Comparison of ENCODE assay signal across 21 cellular contexts in the genomic region with DNA sequence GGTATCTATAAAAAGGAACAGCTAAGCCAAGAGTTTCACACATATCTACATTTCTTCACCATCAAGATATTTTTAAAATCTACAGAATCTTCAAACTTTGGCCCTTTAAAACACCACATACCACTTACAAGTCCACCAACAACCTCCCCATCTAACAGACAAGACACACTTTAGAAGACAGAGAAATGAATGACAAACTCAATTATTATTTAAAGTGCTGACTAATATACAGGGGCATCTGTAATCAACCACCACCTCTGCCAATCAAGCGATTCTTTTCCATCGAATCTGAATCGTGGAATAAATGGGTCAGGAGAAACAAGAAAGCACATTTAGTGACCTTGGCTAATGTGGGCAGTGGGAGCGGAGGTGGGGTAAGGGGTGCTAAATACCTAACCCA.
"Had no signal": no experiment of that assay in that cellular context is flagged by ENCODE, and none has a peak within 500 bp of the region (broad histone marks: within the 10 kb centered on the region; RNA-seq: fewer than 3 reads in every experiment).

No MANE protein-coding gene starts in this region.

- H3K27me3 ChIP-seq: upper lobe of right lung had no signal

- H3K9me3 ChIP-seq: upper lobe of right lung had no signal

- DNase-seq: activated CD4-positive, alpha-beta memory T cell treated with anti-CD3 and anti-CD28 coated beads for 36 hours; activated CD4-positive, alpha-beta T cell treated with anti-CD3 and anti-CD28 coated beads for 48 hours; activated naive CD4-positive, alpha-beta T cell treated with anti-CD3 and anti-CD28 coated beads for 36 hours; activated naive CD8-positive, alpha-beta T cell treated with anti-CD3 and anti-CD28 coated beads, Interleukin-2, amount 10 ng/mL, durations not matched to agents 7 days and 5 days; activated T-cell treated with anti-CD3 and anti-CD28 coated beads, Interleukin-2, amount 50 U/mL, for 48 hours; amygdala; cortex of kidney; left ventricle myocardium superior; mammary epithelial cell; occipital lobe; posterior cingulate gyrus; stimulated activated CD4-positive, alpha-beta T cell treated with anti-CD3 and anti-CD28 coated beads, Interleukin-15, amount 100 ng/mL, for 24 hours; stimulated activated CD4-positive, alpha-beta T cell treated with anti-CD3 and anti-CD28 coated beads, Interleukin-4, amount 100 ng/mL, for 1 hour; stimulated activated naive CD4-positive, alpha-beta T cell; T1000; upper lobe of right lung had no signal

- H3K36me3 Mint-ChIP-seq: activated CD4-positive, alpha-beta memory T cell treated with anti-CD3 and anti-CD28 coated beads for 36 hours; activated naive CD8-positive, alpha-beta T cell treated with anti-CD3 and anti-CD28 coated beads, Interleukin-2, amount 10 ng/mL, durations not matched to agents 7 days and 5 days; mesothelial cell of epicardium had no signal

- ATAC-seq: left ventricle myocardium superior, sciatic nerve, upper lobe of right lung had no signal

- H3K9me3 Mint-ChIP-seq: activated CD4-positive, alpha-beta memory T cell treated with anti-CD3 and anti-CD28 coated beads for 36 hours; activated naive CD4-positive, alpha-beta T cell treated with anti-CD3 and anti-CD28 coated beads for 36 hours; activated naive CD8-positive, alpha-beta T cell treated with anti-CD3 and anti-CD28 coated beads, Interleukin-2, amount 10 ng/mL, durations not matched to agents 7 days and 5 days; mesothelial cell of epicardium; T-helper 1 cell treated with Interleukin-12 subunit alpha and Interleukin-12 subunit beta and Interleukin-4 antibody, amounts not matched to agents 30 μg/mL and 1 μg/mL, for 36 hours had no signal

- H3K27ac Mint-ChIP-seq: activated CD4-positive, alpha-beta memory T cell treated with anti-CD3 and anti-CD28 coated beads for 36 hours; activated naive CD4-positive, alpha-beta T cell treated with anti-CD3 and anti-CD28 coated beads for 36 hours; activated naive CD8-positive, alpha-beta T cell treated with anti-CD3 and anti-CD28 coated beads, Interleukin-2, amount 10 ng/mL, durations not matched to agents 7 days and 5 days; mesothelial cell of epicardium; T-helper 1 cell treated with Interleukin-12 subunit alpha and Interleukin-12 subunit beta and Interleukin-4 antibody, amounts not matched to agents 30 μg/mL and 1 μg/mL, for 36 hours had no signal

- H3K27ac ChIP-seq: epithelial cell of prostate, upper lobe of right lung had no signal

- H3K4me3 ChIP-seq: smooth muscle cell, upper lobe of right lung had no signal

- H3K36me3 ChIP-seq: upper lobe of right lung had no signal

- H3K4me3 Mint-ChIP-seq: activated CD4-positive, alpha-beta memory T cell treated with anti-CD3 and anti-CD28 coated beads for 36 hours; activated naive CD4-positive, alpha-beta T cell treated with anti-CD3 and anti-CD28 coated beads for 36 hours; activated naive CD8-positive, alpha-beta T cell treated with anti-CD3 and anti-CD28 coated beads, Interleukin-2, amount 10 ng/mL, durations not matched to agents 7 days and 5 days; mesothelial cell of epicardium; T-helper 1 cell treated with Interleukin-12 subunit alpha and Interleukin-12 subunit beta and Interleukin-4 antibody, amounts not matched to agents 30 μg/mL and 1 μg/mL, for 36 hours had no signal

- H3K27me3 Mint-ChIP-seq: activated CD4-positive, alpha-beta memory T cell treated with anti-CD3 and anti-CD28 coated beads for 36 hours; activated naive CD8-positive, alpha-beta T cell treated with anti-CD3 and anti-CD28 coated beads, Interleukin-2, amount 10 ng/mL, durations not matched to agents 7 days and 5 days had no signal

- H3K4me2 ChIP-seq: smooth muscle cell had no signal
